In genomic region chr1:1274299-1274930, GRCh38 we compare ENCODE assay signal across 6 cellular contexts. TPM values are rescaled to one million over a fixed set of nuclear protein-coding genes. Genes with fewer than 3 reads are reported as not detected.
DNase-seq lines count a peak whose midpoint lies in the region; ATAC-seq and TF ChIP-seq lines count a peak whose summit lies in the region.

No MANE protein-coding gene starts in this region.

- no peak for DNase-seq in activated T-cell treated with anti-CD3 and anti-CD28 coated beads, Interleukin-2, amount 50 U/mL, for 72 hours
- DNase-seq in activated T-cell treated with anti-CD3 and anti-CD28 coated beads for 4 hours (no peak), glutamatergic neuron (peak; percentile 37), thoracic aorta (ENCODE audit: low spot score) (no peak), OCI-M2 (lab: John Stamatoyannopoulos, UW; ENCODE audit: unreplicated experiment) (no peak)

- TF ChIP-seq CTCF in glutamatergic neuron (IDR thresholded peaks at IDR 0.05; ENCODE audit: partially characterized antibody, unreplicated experiment) (no peak), thoracic aorta (IDR thresholded peaks at IDR 0.05) (no peak)

- peak in 1 of 2 donors; percentile 27 for ATAC-seq in activated T-cell treated with anti-CD3 and anti-CD28 coated beads, Interleukin-2, amount 50 U/mL, for 72 hours (replicated peaks in 1 of 2)
- ATAC-seq in thoracic aorta (ENCODE audit: insufficient number of reproducible peaks, low FRiP score, low read depth) (no peak), HG02763 (IDR thresholded peaks at IDR 0.05; ENCODE audit: unreplicated experiment) (no peak)

- H3K27me3 Mint-ChIP-seq in activated T-cell treated with anti-CD3 and anti-CD28 coated beads, Interleukin-2, amount 50 U/mL, for 72 hours (ENCODE audit: low read depth), result no peaks in the 10 kb centered on the region
- H3K27me3 Mint-ChIP-seq in glutamatergic neuron (ENCODE audit: unreplicated experiment), result peaks cover 14% of the 10 kb centered on the region

- H3K4me1 Mint-ChIP-seq in activated T-cell treated with anti-CD3 and anti-CD28 coated beads, Interleukin-2, amount 50 U/mL, for 72 hours (ENCODE audit: low read depth), result peaks cover 36% of the 10 kb centered on the region
- peaks cover 33% of the 10 kb centered on the region for H3K4me1 Mint-ChIP-seq in glutamatergic neuron (ENCODE audit: low read depth, unreplicated experiment)

- no peak overlapping the region for H3K27ac Mint-ChIP-seq in activated T-cell treated with anti-CD3 and anti-CD28 coated beads, Interleukin-2, amount 50 U/mL, for 72 hours
- H3K27ac Mint-ChIP-seq in glutamatergic neuron (ENCODE audit: unreplicated experiment), result peak overlapping the region; percentile 59

- H3K9me3 Mint-ChIP-seq in activated T-cell treated with anti-CD3 and anti-CD28 coated beads, Interleukin-2, amount 50 U/mL, for 72 hours, result no peaks in the 10 kb centered on the region
- peaks cover 14% of the 10 kb centered on the region for H3K9me3 Mint-ChIP-seq in glutamatergic neuron (ENCODE audit: unreplicated experiment)

- H3K36me3 ChIP-seq in thoracic aorta, result no peaks in the 10 kb centered on the region

- peak overlapping the region; percentile 97 for H3K4me3 ChIP-seq in thoracic aorta

- no peaks in the 10 kb centered on the region for H3K27me3 ChIP-seq in thoracic aorta (replicated peaks; ENCODE audit: insufficient read depth)

- H3K4me1 ChIP-seq in thoracic aorta (ENCODE audit: control insufficient read depth in 1 of 2, low read depth in 2 of 2), result peaks cover 21 to 37% of the 10 kb centered on the region in 2 donors

- peak overlapping the region; percentile 75 to 83 for H3K4me3 Mint-ChIP-seq in activated T-cell treated with anti-CD3 and anti-CD28 coated beads, Interleukin-2, amount 50 U/mL, for 72 hours
- peak overlapping the region; percentile 84 for H3K4me3 Mint-ChIP-seq in glutamatergic neuron (ENCODE audit: unreplicated experiment)

- H3K36me3 Mint-ChIP-seq in activated T-cell treated with anti-CD3 and anti-CD28 coated beads, Interleukin-2, amount 50 U/mL, for 72 hours (ENCODE audit: insufficient read depth in 2 of 2), result peaks cover 1 to 9% of the 10 kb centered on the region in 2 donors
- H3K36me3 Mint-ChIP-seq in glutamatergic neuron (ENCODE audit: unreplicated experiment), result no peaks in the 10 kb centered on the region

- no peaks in the 10 kb centered on the region for H3K9me3 ChIP-seq in thoracic aorta

- H3K27ac ChIP-seq in thoracic aorta, result peak overlapping the region in 1 of 2 donors; percentile 45

RNA-seq across cellular contexts. Expression of gene UBE2J2, which starts 0.8 kb away (rescaled TPM):
- total RNA-seq in activated T-cell treated with anti-CD3 and anti-CD28 coated beads, Interleukin-2, amount 50 U/mL, for 72 hours, result 10 to 100 TPM; 63.5 to 77.8 TPM
- total RNA-seq in glutamatergic neuron (ENCODE audit: unreplicated experiment) (88.1 TPM), thoracic aorta (10 to 100 TPM; 43.5 to 57.7 TPM)

RNA-seq across cellular contexts. Expression of gene SCNN1D, which starts 5.8 kb away (rescaled TPM):
- 10 to 100 TPM in 1 of 2 donors, 1 to 10 TPM in 1; 5.6 to 13.0 TPM for total RNA-seq in activated T-cell treated with anti-CD3 and anti-CD28 coated beads, Interleukin-2, amount 50 U/mL, for 72 hours
- total RNA-seq in glutamatergic neuron (ENCODE audit: unreplicated experiment) (8.4 TPM), thoracic aorta (10 to 100 TPM in 1 of 2 donors, 1 to 10 TPM in 1; 1.8 to 10.3 TPM)

RNA-seq across cellular contexts. Expression of gene C1QTNF12, which starts 27.9 kb away (rescaled TPM):
- total RNA-seq in activated T-cell treated with anti-CD3 and anti-CD28 coated beads, Interleukin-2, amount 50 U/mL, for 72 hours, result 10 to 100 TPM in 1 of 2 donors, 1 to 10 TPM in 1; 8.1 to 14.2 TPM
- total RNA-seq in glutamatergic neuron (ENCODE audit: unreplicated experiment) (9.1 TPM), thoracic aorta (10 to 100 TPM in 1 of 2 donors, 1 to 10 TPM in 1; 2.9 to 12.5 TPM)

RNA-seq across cellular contexts. Expression of gene ACAP3, which starts 33.3 kb away (rescaled TPM):
- 10 to 100 TPM; 28.6 to 37.9 TPM for total RNA-seq in activated T-cell treated with anti-CD3 and anti-CD28 coated beads, Interleukin-2, amount 50 U/mL, for 72 hours
- 1,099 TPM for total RNA-seq in glutamatergic neuron (ENCODE audit: unreplicated experiment)
- 100 to 1,000 TPM in 1 of 2 donors, 10 to 100 TPM in 1; 41.6 to 121 TPM for total RNA-seq in thoracic aorta

RNA-seq across cellular contexts. Expression of gene PUSL1, which starts 34.0 kb away (rescaled TPM):
- 10 to 100 TPM; 11.0 to 11.9 TPM for total RNA-seq in activated T-cell treated with anti-CD3 and anti-CD28 coated beads, Interleukin-2, amount 50 U/mL, for 72 hours
- total RNA-seq in glutamatergic neuron (ENCODE audit: unreplicated experiment) (45.5 TPM), thoracic aorta (10 to 100 TPM; 22.1 to 22.6 TPM)
